13 cellular contexts compared by ENCODE assay signal in genomic region chr3:179000144-179000543, GRCh38.
A peak's percentile ranks its signal among the peaks of the same experiment; 100 is the strongest.
DNase-seq lines count a peak whose midpoint lies in the region; ATAC-seq and TF ChIP-seq lines count a peak whose summit lies in the region.
"Had no signal": no experiment of that assay in that cellular context is flagged by ENCODE, and none has a peak within 500 bp of the region (broad histone marks: within the 10 kb centered on the region; RNA-seq: fewer than 3 reads in every experiment).

No MANE protein-coding gene starts in this region.

- ATAC-seq in HG03565 (IDR thresholded peaks at IDR 0.05; ENCODE audit: unreplicated experiment) = peak; percentile 80
- ATAC-seq in effector memory CD8-positive, alpha-beta T cell (replicated peaks) = no peak

- H3K9me3 Mint-ChIP-seq in activated naive CD4-positive, alpha-beta T cell treated with anti-CD3 and anti-CD28 coated beads, Interleukin-2, amount 50 U/mL, for 24 hours = no peaks in the 10 kb centered on the region
- no peaks in the 10 kb centered on the region for H3K9me3 Mint-ChIP-seq in HFFc6
- no peaks in the 10 kb centered on the region for H3K9me3 Mint-ChIP-seq in stimulated activated naive CD8-positive, alpha-beta T cell treated with anti-CD3 and anti-CD28 coated beads, Interleukin-15, Interleukin-2, amounts not matched to agents 100 ng/mL and 50 ng/mL, for 24 hours
- H3K9me3 Mint-ChIP-seq in effector memory CD8-positive, alpha-beta T cell = no peaks in the 10 kb centered on the region

- H3K4me3 Mint-ChIP-seq in activated naive CD4-positive, alpha-beta T cell treated with anti-CD3 and anti-CD28 coated beads, Interleukin-2, amount 50 U/mL, for 24 hours = no peak overlapping the region
- H3K4me3 Mint-ChIP-seq in HFFc6 = no peak overlapping the region
- H3K4me3 Mint-ChIP-seq in stimulated activated naive CD8-positive, alpha-beta T cell treated with anti-CD3 and anti-CD28 coated beads, Interleukin-15, Interleukin-2, amounts not matched to agents 100 ng/mL and 50 ng/mL, for 24 hours = peak overlapping the region; percentile 57
- H3K4me3 Mint-ChIP-seq in effector memory CD8-positive, alpha-beta T cell = no peak overlapping the region

- TF ChIP-seq CTCF in HFFc6 (IDR thresholded peaks at IDR 0.05) = no peak

- H3K27ac Mint-ChIP-seq in activated naive CD4-positive, alpha-beta T cell treated with anti-CD3 and anti-CD28 coated beads, Interleukin-2, amount 50 U/mL, for 24 hours = peak overlapping the region; percentile 31
- H3K27ac Mint-ChIP-seq in HFFc6 = no peak overlapping the region
- peak overlapping the region; percentile 84 for H3K27ac Mint-ChIP-seq in stimulated activated naive CD8-positive, alpha-beta T cell treated with anti-CD3 and anti-CD28 coated beads, Interleukin-15, Interleukin-2, amounts not matched to agents 100 ng/mL and 50 ng/mL, for 24 hours
- H3K27ac Mint-ChIP-seq in effector memory CD8-positive, alpha-beta T cell = no peak overlapping the region

- in situ Hi-C loops in KBM-7 (cut with MboI; ENCODE audit: low pct_unique_long_range_greater_than_20kb, low sequenced_read_pairs) = loop anchor here (25.0 kb wide), 1 partner anchor 312 kb away; the partner anchor contains the start of gene ZNF639

- H3K36me3 Mint-ChIP-seq in activated naive CD4-positive, alpha-beta T cell treated with anti-CD3 and anti-CD28 coated beads, Interleukin-2, amount 50 U/mL, for 24 hours = peaks cover 22% of the 10 kb centered on the region
- H3K36me3 Mint-ChIP-seq in HFFc6 (ENCODE audit: low read depth) = peaks cover 26% of the 10 kb centered on the region
- peaks cover 3% of the 10 kb centered on the region for H3K36me3 Mint-ChIP-seq in stimulated activated naive CD8-positive, alpha-beta T cell treated with anti-CD3 and anti-CD28 coated beads, Interleukin-15, Interleukin-2, amounts not matched to agents 100 ng/mL and 50 ng/mL, for 24 hours (ENCODE audit: low read depth)
- H3K36me3 Mint-ChIP-seq in effector memory CD8-positive, alpha-beta T cell (ENCODE audit: insufficient read depth) = no peaks in the 10 kb centered on the region

- H3K4me1 Mint-ChIP-seq in activated naive CD4-positive, alpha-beta T cell treated with anti-CD3 and anti-CD28 coated beads, Interleukin-2, amount 50 U/mL, for 24 hours = peaks cover 8% of the 10 kb centered on the region
- H3K4me1 Mint-ChIP-seq in HFFc6 (ENCODE audit: low read depth) = peaks cover 17% of the 10 kb centered on the region
- peaks cover 33% of the 10 kb centered on the region for H3K4me1 Mint-ChIP-seq in stimulated activated naive CD8-positive, alpha-beta T cell treated with anti-CD3 and anti-CD28 coated beads, Interleukin-15, Interleukin-2, amounts not matched to agents 100 ng/mL and 50 ng/mL, for 24 hours (ENCODE audit: low read depth)
- H3K4me1 Mint-ChIP-seq in effector memory CD8-positive, alpha-beta T cell (ENCODE audit: low read depth in 2 of 2) = no peaks in the 10 kb centered on the region

- no peak for DNase-seq in activated naive CD4-positive, alpha-beta T cell treated with anti-CD3 and anti-CD28 coated beads, Interleukin-2, amount 50 U/mL, for 16 hours
- DNase-seq in HFFc6 = peak; percentile 36
- no peak for DNase-seq in KBM-7
- no peak for DNase-seq in HuH-7.5 (ENCODE audit: low spot score)
- no peak for DNase-seq in effector memory CD8-positive, alpha-beta T cell
- DNase-seq: activated CD4-positive, alpha-beta T cell treated with anti-CD3 and anti-CD28 coated beads for 1 hour; brain microvascular endothelial cell; Right ventricle myocardium superior; stimulated activated CD4-positive, alpha-beta T cell treated with anti-CD3 and anti-CD28 coated beads, Interleukin-1b, Interleukin-23, amount 100 ng/mL, for 48 hours; substantia nigra had no signal

- H3K27me3 Mint-ChIP-seq in activated naive CD4-positive, alpha-beta T cell treated with anti-CD3 and anti-CD28 coated beads, Interleukin-2, amount 50 U/mL, for 24 hours = no peaks in the 10 kb centered on the region
- H3K27me3 Mint-ChIP-seq in HFFc6 (ENCODE audit: insufficient read depth) = peaks cover 2% of the 10 kb centered on the region
- H3K27me3 Mint-ChIP-seq in stimulated activated naive CD8-positive, alpha-beta T cell treated with anti-CD3 and anti-CD28 coated beads, Interleukin-15, Interleukin-2, amounts not matched to agents 100 ng/mL and 50 ng/mL, for 24 hours = no peaks in the 10 kb centered on the region
- H3K27me3 Mint-ChIP-seq in effector memory CD8-positive, alpha-beta T cell = no peaks in the 10 kb centered on the region

Comparison
In these comparisons a context has a peak if more than half of its experiments do, and no peak if none do; other contexts are left out.
1. H3K27ac Mint-ChIP-seq: peak in activated naive CD4-positive, alpha-beta T cell treated with anti-CD3 and anti-CD28 coated beads, Interleukin-2, amount 50 U/mL, for 24 hours (single experiment) and stimulated activated naive CD8-positive, alpha-beta T cell treated with anti-CD3 and anti-CD28 coated beads, Interleukin-15, Interleukin-2, amounts not matched to agents 100 ng/mL and 50 ng/mL, for 24 hours (single experiment); none in HFFc6 (single experiment) and effector memory CD8-positive, alpha-beta T cell (0 of 2).